In the genomic region with DNA sequence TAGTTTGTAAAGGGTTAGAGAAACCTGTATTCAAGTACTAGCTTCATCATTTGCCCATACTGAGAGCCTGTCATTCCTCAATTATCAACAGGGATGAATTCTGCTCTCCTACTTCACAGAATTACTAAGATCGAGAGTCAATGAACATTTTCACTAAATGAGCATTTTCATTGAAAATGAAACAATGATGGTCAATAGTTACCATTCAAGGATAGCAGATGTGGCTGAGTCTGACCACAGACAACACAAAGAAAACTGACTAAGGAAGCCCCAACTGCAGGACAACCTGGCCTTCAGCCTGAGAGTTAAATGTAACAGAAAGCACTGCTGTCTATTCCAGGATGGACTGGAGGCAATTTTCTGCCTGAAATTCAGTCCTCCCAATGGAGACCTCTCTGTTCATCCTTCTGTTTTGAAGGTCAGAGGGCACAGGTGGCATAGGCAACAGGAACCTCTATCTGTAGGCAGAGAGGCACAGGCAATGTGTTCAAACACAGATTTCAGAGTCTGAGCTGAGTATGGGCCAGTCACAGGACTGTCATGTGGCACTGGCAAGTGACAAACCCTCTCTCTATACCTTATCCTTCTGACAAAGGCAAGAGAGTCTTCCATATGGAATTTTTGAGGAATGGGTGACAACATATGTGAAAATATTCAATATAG, we compare ENCODE assay signal across 13 cellular contexts. TPM values are rescaled to one million over a fixed set of nuclear protein-coding genes. Genes with fewer than 3 reads are reported as not detected.
DNase-seq lines count a peak whose midpoint lies in the region; ATAC-seq and TF ChIP-seq lines count a peak whose summit lies in the region.
"Had no signal": no experiment of that assay in that cellular context is flagged by ENCODE, and none has a peak within 500 bp of the region (broad histone marks: within the 10 kb centered on the region; RNA-seq: fewer than 3 reads in every experiment).

No MANE protein-coding gene starts in this region.

- no peak for TF ChIP-seq POLR2A in gastroesophageal sphincter (IDR thresholded peaks at IDR 0.05)

- in situ Hi-C loops in mammary epithelial cell (cut with MboI; ENCODE audit: low sequenced_read_pairs in 2 of 2) = loop anchor here in 1 of 2 donors (10.0 kb wide), 1 partner anchor 132 kb away; a partner anchor contains a TSS
- in situ Hi-C loops in KBM-7 (cut with MboI; ENCODE audit: low pct_unique_long_range_greater_than_20kb, low sequenced_read_pairs) = no loop called here

- 95% methylated on average over 1 of the region's 1 CpG for whole genome bisulfite sequencing in mammary epithelial cell (ENCODE audit: low coverage, missing lambda C conversion rate)
- 79 to 90% methylated on average over 1 of the region's 1 CpG for WGBS in gastroesophageal sphincter (ENCODE audit: low coverage in 1 of 2), 2 donors
- WGBS in aorta, 2 donors = 93 to 95% methylated on average over 1 of the region's 1 CpG

- no peaks in the 10 kb centered on the region for H3K9me3 Mint-ChIP-seq in MCF 10A (ENCODE audit: unreplicated experiment)
- H3K9me3 Mint-ChIP-seq: IgD-negative memory B cell; T-helper 2 cell treated with Interferon-gamma antibody and Interleukin-4, amounts not matched to agents 5 μg/mL and 100 μg/mL, for 36 hours had no signal

- POLR2A ChIA-PET in MCF 10A (lab: Yijun Ruan, JAX) = interaction anchor here (0.6 to 6.2 kb wide), 20 partner anchors 11 to 189 kb away, joined by 3 to 52 read pairs (median 4); a partner anchor contains a TSS

- H3K9ac ChIP-seq in mammary epithelial cell (ENCODE audit: insufficient read depth, low read length) = no peak overlapping the region

- peaks cover 10% of the 10 kb centered on the region for H3K4me1 Mint-ChIP-seq in MCF 10A (ENCODE audit: insufficient read depth, unreplicated experiment)

- intact Hi-C loops in MCF 10A (cut with micrococcal nuclease) = loop anchor here (1.0 to 5.0 kb wide), 5 partner anchors 48 to 154 kb away; a partner anchor contains a TSS
- intact Hi-C loops in mammary epithelial cell (cut with micrococcal nuclease) = loop anchor here (1.0 to 5.0 kb wide), 4 partner anchors 116 to 189 kb away; a partner anchor contains a TSS
- intact Hi-C loops in aorta (cut with DNase I) = loop anchor here (5.0 to 10.0 kb wide), 3 partner anchors 79 to 154 kb away; a partner anchor contains a TSS

- no peaks in the 10 kb centered on the region for H3K27me3 Mint-ChIP-seq in MCF 10A (ENCODE audit: insufficient read depth, unreplicated experiment)
- H3K27me3 Mint-ChIP-seq: IgD-negative memory B cell had no signal

- H3K27ac ChIP-seq in mammary epithelial cell (ENCODE audit: insufficient read depth, low read depth, low read length) (no peak overlapping the region), gastroesophageal sphincter (no peak overlapping the region), aorta (ENCODE audit: low read depth in 1 of 2, low read length in 2 of 2) (no peak overlapping the region)
- H3K27ac ChIP-seq: neutrophil, stomach had no signal

- TF ChIP-seq EP300 in gastroesophageal sphincter (IDR thresholded peaks at IDR 0.05) = no peak

- H3K4me3 Mint-ChIP-seq in MCF 10A (ENCODE audit: unreplicated experiment) = no peak overlapping the region
- H3K4me3 Mint-ChIP-seq: IgD-negative memory B cell; T-helper 2 cell treated with Interferon-gamma antibody and Interleukin-4, amounts not matched to agents 5 μg/mL and 100 μg/mL, for 36 hours had no signal

- H3K4me3 ChIP-seq in mammary epithelial cell (replicated peaks in 1 of 3; ENCODE audit: insufficient read depth in 1 of 3, low read depth in 2 of 3, low read length in 3 of 3) (no peak overlapping the region), gastroesophageal sphincter (no peak overlapping the region), aorta (ENCODE audit: low read length in 2 of 2) (no peak overlapping the region)
- H3K4me3 ChIP-seq: breast epithelium, stomach had no signal

- BruUV-seq in MCF 10A (replicated peaks; lab: Mats Ljungman, UMichigan) (no TSS peak), mammary epithelial cell (replicated peaks; lab: Mats Ljungman, UMichigan) (no TSS peak)

- no peaks in the 10 kb centered on the region for H3K27me3 ChIP-seq in mammary epithelial cell (ENCODE audit: insufficient read depth, low read length)
- H3K27me3 ChIP-seq in gastroesophageal sphincter = no peaks in the 10 kb centered on the region
- no peaks in the 10 kb centered on the region for H3K27me3 ChIP-seq in aorta (ENCODE audit: control insufficient read depth in 1 of 2, insufficient read depth in 2 of 2, low read length in 1 of 2)
- H3K27me3 ChIP-seq: breast epithelium, neutrophil, stomach had no signal

- H3K4me2 ChIP-seq in mammary epithelial cell (ENCODE audit: insufficient read depth, low read depth, low read length) = no peak overlapping the region

- CTCF ChIA-PET in MCF 10A (lab: Yijun Ruan, JAX) = interaction anchor here (0.7 to 5.1 kb wide), 42 partner anchors 10 to 354 kb away, joined by 3 to 59 read pairs (median 6); a partner anchor contains a TSS
- CTCF ChIA-PET in mammary epithelial cell (lab: Charles Lee; ENCODE audit: low non-redundant PET) = interaction anchor here (0.6 to 1.2 kb wide), 12 partner anchors 12 to 354 kb away, joined by 3 to 26 read pairs (median 4); a partner anchor contains a TSS

- TF ChIP-seq CTCF in MCF 10A (IDR thresholded peaks at IDR 0.05; ENCODE audit: unreplicated experiment) (no peak), mammary epithelial cell (conservative IDR thresholded peaks at IDR 0.05 in 1 of 2, IDR thresholded peaks at IDR 0.05 in 1 of 2; ENCODE audit: extremely low read depth in 1 of 2, insufficient read depth in 1 of 2, low read depth in 1 of 2, low read length in 2 of 2) (no peak), gastroesophageal sphincter (IDR thresholded peaks at IDR 0.05) (no peak)

- H3K36me3 Mint-ChIP-seq in MCF 10A (ENCODE audit: insufficient read depth, unreplicated experiment) = peaks cover 83% of the 10 kb centered on the region

- peaks cover 15% of the 10 kb centered on the region for H3K4me1 ChIP-seq in mammary epithelial cell (ENCODE audit: insufficient read depth, low read length)
- peaks cover 0 to 28% (median 7%) of the 10 kb centered on the region in 3 donors for H3K4me1 ChIP-seq in gastroesophageal sphincter
- H3K4me1 ChIP-seq in aorta (ENCODE audit: control insufficient read depth in 1 of 2, insufficient read depth in 2 of 2, low read length in 2 of 2) = no peaks in the 10 kb centered on the region

- H3K79me2 ChIP-seq in mammary epithelial cell (ENCODE audit: insufficient read depth, low read length) = peaks cover 62% of the 10 kb centered on the region

- ATAC-seq in HG03342 (IDR thresholded peaks at IDR 0.05; ENCODE audit: unreplicated experiment) = peak; percentile 46
- ATAC-seq in gastroesophageal sphincter = peak; percentile 18
- ATAC-seq in aorta (ENCODE audit: low FRiP score) = peak; percentile 6
- ATAC-seq in GM21360 (IDR thresholded peaks at IDR 0.05; ENCODE audit: unreplicated experiment) = no peak

- dilution Hi-C loops in mammary epithelial cell (cut with HindIII; ENCODE audit: low sequenced_read_pairs) = loop anchor here (5.0 kb wide), 2 partner anchors 104 to 154 kb away; no protein-coding TSS in a partner anchor

- H3K9me3 ChIP-seq in mammary epithelial cell (replicated peaks; ENCODE audit: insufficient read depth, low read length) (no peaks in the 10 kb centered on the region), gastroesophageal sphincter (no peaks in the 10 kb centered on the region), aorta (ENCODE audit: control insufficient read depth, low read length) (no peaks in the 10 kb centered on the region)
- H3K9me3 ChIP-seq: breast epithelium, neutrophil, stomach had no signal

- H3K27ac Mint-ChIP-seq in MCF 10A (ENCODE audit: low read depth, unreplicated experiment) = peak overlapping the region; percentile 16
- H3K27ac Mint-ChIP-seq: T-helper 2 cell treated with Interferon-gamma antibody and Interleukin-4, amounts not matched to agents 5 μg/mL and 100 μg/mL, for 36 hours had no signal

- no peak overlapping the region for H2AFZ ChIP-seq in mammary epithelial cell (ENCODE audit: low read depth, low read length)

- DNase-seq in MCF 10A (ENCODE audit: unreplicated experiment) (no peak), mammary epithelial cell (no peak), aorta (no peak), KBM-7 (no peak), NCI-H2171 (lab: John Stamatoyannopoulos, UW) (no peak)

- no peaks in the 10 kb centered on the region for H4K20me1 ChIP-seq in mammary epithelial cell (ENCODE audit: insufficient read depth, low read length)

- H3K36me3 ChIP-seq in mammary epithelial cell (ENCODE audit: insufficient read depth, low read length) (peaks cover 14% of the 10 kb centered on the region), gastroesophageal sphincter (peaks cover 0 to 57% of the 10 kb centered on the region in 2 donors), aorta (ENCODE audit: control insufficient read depth in 1 of 2, insufficient read depth in 2 of 2, low read length in 1 of 2) (peaks cover 2 to 5% of the 10 kb centered on the region in 2 donors)
- H3K36me3 ChIP-seq: breast epithelium had no signal

RNA-seq across cellular contexts. Expression of a gene that starts 19.5 kb away (rescaled TPM):
- total RNA-seq in MCF 10A (2022) (106 and 126 TPM in 2 replicates), mammary epithelial cell (100 to 1,000 TPM in 1 of 2 donors, 10 to 100 TPM in 1; 50.5 to 147 TPM), gastroesophageal sphincter (10 to 100 TPM in 1 of 4 donors, 1 to 10 TPM in 3; 3.4 to 10.8 (median 4.7) TPM), aorta (10 to 100 TPM; 18.8 to 24.6 TPM)
- polyA plus RNA-seq in mammary epithelial cell (85.3 TPM), aorta (10 to 100 TPM; 10.7 to 19.3 TPM)
- 133 TPM for polyA minus RNA-seq in mammary epithelial cell

RNA-seq across cellular contexts. Expression of a gene that starts 34.7 kb away (rescaled TPM):
- 4.5 and 8.6 TPM in 2 replicates for total RNA-seq in MCF 10A (2022)
- total RNA-seq in mammary epithelial cell = 1 to 10 TPM; 5.5 to 7.0 TPM
- 4.6 TPM for polyA plus RNA-seq in mammary epithelial cell
- 2.6 TPM for polyA minus RNA-seq in mammary epithelial cell
- total RNA-seq in gastroesophageal sphincter = 1 to 10 TPM in 2 of 4 donors, under 1 TPM in 1, not detected in 1; 0.94 to 2.0 (median 1.8) TPM
- 1 to 10 TPM; 1.6 to 4.5 TPM for total RNA-seq in aorta
- 1 to 10 TPM; 2.0 to 5.3 TPM for polyA plus RNA-seq in aorta

RNA-seq across cellular contexts. Expression of a gene that starts 37.2 kb away (rescaled TPM):
- 13.4 and 18.7 TPM in 2 replicates for total RNA-seq in MCF 10A (2022)
- 10 to 100 TPM in 1 of 2 donors, 1 to 10 TPM in 1; 4.7 to 16.7 TPM for total RNA-seq in mammary epithelial cell
- 19.8 TPM for polyA plus RNA-seq in mammary epithelial cell
- polyA minus RNA-seq in mammary epithelial cell = 10.1 TPM
- 1 to 10 TPM in 2 of 4 donors, not detected in 2; 1.1 to 2.8 TPM for total RNA-seq in gastroesophageal sphincter
- 1 to 10 TPM in 1 of 2 donors, under 1 TPM in 1; 0.90 to 2.5 TPM for total RNA-seq in aorta
- polyA plus RNA-seq in aorta = 1 to 10 TPM in 1 of 2 donors, not detected in 1; 1.5 TPM

RNA-seq across cellular contexts. Expression of a gene that starts 43.5 kb away (rescaled TPM):
- total RNA-seq in MCF 10A (2022) (1,941 and 2,110 TPM in 2 replicates), mammary epithelial cell (1,000 to 10,000 TPM in 1 of 2 donors, 100 to 1,000 TPM in 1; 335 to 1,232 TPM), gastroesophageal sphincter (100 to 1,000 TPM; 317 to 834 (median 683) TPM), aorta (1,000 to 10,000 TPM; 1,133 to 1,177 TPM)
- polyA plus RNA-seq in mammary epithelial cell (685 TPM), aorta (1,000 to 10,000 TPM; 1,641 to 1,888 TPM)
- polyA minus RNA-seq in mammary epithelial cell = 785 TPM

RNA-seq across cellular contexts. Expression of a gene that starts 45.6 kb away (rescaled TPM):
- total RNA-seq in MCF 10A (2022) = 90.0 and 105 TPM in 2 replicates
- 10 to 100 TPM; 68.2 to 83.4 TPM for total RNA-seq in mammary epithelial cell
- polyA plus RNA-seq in mammary epithelial cell = 176 TPM
- polyA minus RNA-seq in mammary epithelial cell = 135 TPM
- 100 to 1,000 TPM; 185 to 219 (median 196) TPM for total RNA-seq in gastroesophageal sphincter
- total RNA-seq in aorta = 100 to 1,000 TPM; 107 to 115 TPM
- polyA plus RNA-seq in aorta = 100 to 1,000 TPM; 133 to 303 TPM
